In genomic region chr16:25093208-25094061, GRCh38 we compare ENCODE assay signal across 11 cellular contexts. TPM values are rescaled to one million over a fixed set of nuclear protein-coding genes. Genes with fewer than 3 reads are reported as not detected.
A peak's percentile ranks its signal among the peaks of the same experiment; 100 is the strongest.
DNase-seq lines count a peak whose midpoint lies in the region; ATAC-seq, FAIRE-seq and TF ChIP-seq lines count a peak whose summit lies in the region.
"Had no signal": no experiment of that assay in that cellular context is flagged by ENCODE, and none has a peak within 500 bp of the region (broad histone marks: within the 10 kb centered on the region; RNA-seq: fewer than 3 reads in every experiment).

No MANE protein-coding gene starts in this region.

- BruUV-seq in HepG2 (replicated peaks; lab: Mats Ljungman, UMichigan): no TSS peak

- no peaks in the 10 kb centered on the region for H3K79me2 ChIP-seq in HepG2 (ENCODE audit: insufficient read depth, low read length)

- no peaks in the 10 kb centered on the region for H3K9me3 Mint-ChIP-seq in activated B cell treated with CpG ODN at 0.5 μM for 24 hours

- H3K36me3 ChIP-seq in thymus (ENCODE audit: control insufficient read depth, insufficient read depth) (no peaks in the 10 kb centered on the region), esophagus squamous epithelium (no peaks in the 10 kb centered on the region), HepG2 (replicated peaks in 1 of 2; ENCODE audit: control insufficient read depth in 1 of 2, insufficient read depth in 2 of 2, low read length in 2 of 2) (no peaks in the 10 kb centered on the region)

- no peaks in the 10 kb centered on the region for H3K36me3 Mint-ChIP-seq in activated B cell treated with CpG ODN at 0.5 μM for 24 hours (ENCODE audit: low read depth)

- no peaks in the 10 kb centered on the region for H3K27me3 ChIP-seq in thymus (ENCODE audit: control insufficient read depth, insufficient read depth)
- no peaks in the 10 kb centered on the region for H3K27me3 ChIP-seq in esophagus squamous epithelium
- peaks cover 2 to 36% of the 10 kb centered on the region in 2 experiments; a peak in 4 of 5 replicates for H3K27me3 ChIP-seq in HepG2 (ENCODE audit: control insufficient read depth in 1 of 2, insufficient read depth in 2 of 2, low read length in 2 of 2)

- H3K4me3 Mint-ChIP-seq in activated B cell treated with CpG ODN at 0.5 μM for 24 hours: peak overlapping the region; percentile 53

- no peak overlapping the region for H3K9ac ChIP-seq in HepG2 (ENCODE audit: insufficient read depth, low read depth, low read length)

- CTCF ChIA-PET in activated B cell treated with CpG ODN at 0.5 μM for 24 hours (lab: Charles Lee) (interaction anchor here (0.7 to 1.3 kb wide), 2 partner anchors 12 to 14 kb away, joined by 3 read pairs; no protein-coding TSS in a partner anchor), HepG2 (lab: Yijun Ruan, JAX; ENCODE audit: low intra/inter-chr PET ratio, low total read pairs) (no interaction called here)

- POLR2A ChIA-PET in activated B cell treated with CpG ODN at 0.5 μM for 24 hours (lab: Charles Lee): interaction anchor here (0.7 to 1.4 kb wide), 5 partner anchors 13 to 119 kb away, joined by 3 to 5 read pairs (median 3); no protein-coding TSS in a partner anchor
- POLR2A ChIA-PET in HepG2 (lab: Yijun Ruan, JAX): no interaction called here

- no peak for TF ChIP-seq RAD21 in HepG2 (CRISPR knock-in tag; IDR thresholded peaks at IDR 0.05)

- H3K4me1 Mint-ChIP-seq in activated B cell treated with CpG ODN at 0.5 μM for 24 hours: peaks cover 21% of the 10 kb centered on the region

- H3K4me3 ChIP-seq in thymus (ENCODE audit: low read length) (peak overlapping the region; percentile 23), esophagus squamous epithelium (no peak overlapping the region), HepG2 (replicated peaks in 1 of 3; ENCODE audit: insufficient read depth in 1 of 3, low read depth in 2 of 3, low read length in 3 of 3) (no peak overlapping the region)

- peak; percentile 56 for ATAC-seq in HG03097 (IDR thresholded peaks at IDR 0.05; ENCODE audit: low FRiP score, unreplicated experiment)
- peak; percentile 21 for ATAC-seq in activated B cell treated with CpG ODN at 0.5 μM for 24 hours (ENCODE audit: low read depth)
- no peak for ATAC-seq in HepG2

- no peak for TF ChIP-seq CTCF in activated B cell treated with CpG ODN at 0.5 μM for 24 hours (IDR thresholded peaks at IDR 0.05)
- TF ChIP-seq CTCF in esophagus squamous epithelium (IDR thresholded peaks at IDR 0.05): no peak
- TF ChIP-seq CTCF in HepG2 (CRISPR knock-in tag; IDR thresholded peaks at IDR 0.05): no peak

- H3K27me3 Mint-ChIP-seq in activated B cell treated with CpG ODN at 0.5 μM for 24 hours: no peaks in the 10 kb centered on the region

- H3K9me3 ChIP-seq in thymus (ENCODE audit: control insufficient read depth) (no peaks in the 10 kb centered on the region), esophagus squamous epithelium (no peaks in the 10 kb centered on the region), HepG2 (ENCODE audit: low read length) (no peaks in the 10 kb centered on the region)

- intact Hi-C loops in activated B cell treated with CpG ODN at 0.5 μM for 24 hours (cut with micrococcal nuclease): loop anchor here (2.0 kb wide), 1 partner anchor 19 kb away; no protein-coding TSS in a partner anchor
- intact Hi-C loops in esophagus squamous epithelium (cut with DNase I): no loop called here
- intact Hi-C loops in HepG2 (cut with micrococcal nuclease; ENCODE audit: unreplicated experiment): no loop called here
- intact Hi-C loops in cardiac septum (cut with DNase I): no loop called here

- no peak overlapping the region for H3K4me2 ChIP-seq in HepG2 (ENCODE audit: low read depth, low read length)

- TF ChIP-seq POLR2A in esophagus squamous epithelium (IDR thresholded peaks at IDR 0.05) (no peak), HepG2 (IDR thresholded peaks at IDR 0.05; ENCODE audit: insufficient read depth in 1 of 2, low read depth in 2 of 2, low read length in 2 of 2) (no peak)

- H3K27ac Mint-ChIP-seq in activated B cell treated with CpG ODN at 0.5 μM for 24 hours: peak overlapping the region; percentile 80

- H2AFZ ChIP-seq in HepG2 (ENCODE audit: low read length): no peak overlapping the region

- TF ChIP-seq EP300 in HepG2 (IDR thresholded peaks at IDR 0.05; ENCODE audit: low read depth in 2 of 2, low read length in 2 of 2): no peak
- TF ChIP-seq EP300 in HepG2 (CRISPR knock-in tag; IDR thresholded peaks at IDR 0.05; ENCODE audit: borderline replicate concordance): no peak

- WGBS in thymus: 29% methylated on average over 10 of the region's 10 CpGs
- WGBS in esophagus squamous epithelium, 2 donors: 67 to 79% methylated on average over 10 of the region's 10 CpGs
- WGBS in HepG2 (ENCODE audit: low lambda C conversion rate): 48% methylated on average over 10 of the region's 10 CpGs

- in situ Hi-C loops in HepG2 (cut with HindIII; ENCODE audit: extremely low pct_ligation_motif_present, low pct_unique_long_range_greater_than_20kb): no loop called here

- H3K4me1 ChIP-seq in thymus (ENCODE audit: control insufficient read depth, insufficient read depth, low read length): peaks cover 27% of the 10 kb centered on the region
- no peaks in the 10 kb centered on the region for H3K4me1 ChIP-seq in esophagus squamous epithelium
- no peaks in the 10 kb centered on the region for H3K4me1 ChIP-seq in HepG2 (ENCODE audit: insufficient read depth, low read length)

- peak; percentile 30 for DNase-seq in stimulated activated CD4-positive, alpha-beta T cell treated with anti-CD3 and anti-CD28 coated beads, Interleukin-15, amount 100 ng/mL, for 24 hours
- DNase-seq in stimulated activated CD4-positive, alpha-beta T cell treated with anti-CD3 and anti-CD28 coated beads, Interleukin-4, amount 100 ng/mL, for 4 hours: no peak
- DNase-seq in activated B cell treated with CpG ODN at 0.5 μM for 24 hours: no peak
- DNase-seq in esophagus squamous epithelium (lab: John Stamatoyannopoulos, UW): no peak
- DNase-seq in HepG2 (ENCODE audit: low spot score): no peak
- DNase-seq in cardiac septum (ENCODE audit: low spot score): no peak
- DNase-seq: mesendoderm; stimulated activated CD4-positive, alpha-beta T cell treated with anti-CD3 and anti-CD28 coated beads, Interleukin-2, amount 100 ng/mL, for 48 hours had no signal

- no peaks in the 10 kb centered on the region for H4K20me1 ChIP-seq in HepG2 (ENCODE audit: insufficient read depth, low read length)

- peak overlapping the region; percentile 98 for H3K27ac ChIP-seq in thymus (ENCODE audit: low read depth)
- H3K27ac ChIP-seq in esophagus squamous epithelium: no peak overlapping the region
- H3K27ac ChIP-seq in HepG2 (ENCODE audit: extremely low read length, insufficient read depth, low read length): no peak overlapping the region

- FAIRE-seq in HepG2 (lab: Jason Lieb, UNC): no peak
- FAIRE-seq: H1 had no signal

TF ChIP-seq in HepG2, 621 proteins besides CTCF, POLR2A, EP300 and RAD21:
- TF ChIP-seq ZBTB44 (CRISPR knock-in tag; IDR thresholded peaks at IDR 0.05): no peak
- TF ChIP-seq ZNF510 (CRISPR knock-in tag; IDR thresholded peaks at IDR 0.05; ENCODE audit: low read depth): no peak
- TF ChIP-seq ZNF652 (CRISPR knock-in tag; IDR thresholded peaks at IDR 0.05; ENCODE audit: borderline replicate concordance, low read depth): no peak

RNA-seq across cellular contexts. Expression of gene LCMT1, which starts 18.1 kb away (rescaled TPM):
- total RNA-seq in activated B cell treated with CpG ODN at 0.5 μM for 24 hours: 32.2 and 33.6 TPM in 2 replicates
- 41.9 TPM for polyA plus RNA-seq in thymus
- 10 to 100 TPM; 20.4 to 35.5 (median 22.6) TPM for total RNA-seq in esophagus squamous epithelium
- 48.7 and 56.5 TPM in 2 replicates for total RNA-seq in HepG2 (2016; rRNA removed; fragmentation: Illumina TruSeq; extraction: Trizol)
- total RNA-seq in HepG2 (2016; cell fraction: cytosol; rRNA removed; fragmentation: Illumina TruSeq; extraction: Trizol; ENCODE audit: low read depth): 67.0 and 75.9 TPM in 2 replicates
- total RNA-seq in HepG2 (2016; cell fraction: insoluble cytoplasmic fraction; rRNA removed; fragmentation: Illumina TruSeq; extraction: Trizol): 51.5 and 57.1 TPM in 2 replicates
- total RNA-seq in HepG2 (2016; cell fraction: membrane; rRNA removed; fragmentation: Illumina TruSeq; extraction: Trizol): 81.3 and 87.0 TPM in 2 replicates
- 28.0 and 34.4 TPM in 2 replicates for total RNA-seq in HepG2 (2016; cell fraction: nucleus; rRNA removed; fragmentation: Illumina TruSeq; extraction: Trizol)
- 41.2 and 43.7 TPM in 2 replicates for polyA plus RNA-seq in HepG2 (2011; rRNA removed)
- polyA plus RNA-seq in HepG2 (2011; cell fraction: cytosol; rRNA removed): 42.6 and 51.2 TPM in 2 replicates
- polyA plus RNA-seq in HepG2 (2011; cell fraction: nucleus; rRNA removed): 23.2 and 26.4 TPM in 2 replicates
- polyA plus RNA-seq in HepG2 (2012): 67.7 and 68.8 TPM in 2 replicates
- 61.9 and 62.5 TPM in 2 replicates for polyA plus RNA-seq in HepG2 (2016; cell fraction: cytosol; fragmentation: Illumina TruSeq; extraction: Trizol; ENCODE audit: low read depth)
- polyA plus RNA-seq in HepG2 (2016; cell fraction: insoluble cytoplasmic fraction; fragmentation: Illumina TruSeq; extraction: Trizol; ENCODE audit: low read depth): 64.0 and 66.9 TPM in 2 replicates
- 79.0 and 84.0 TPM in 2 replicates for polyA plus RNA-seq in HepG2 (2016; cell fraction: membrane; fragmentation: Illumina TruSeq; extraction: Trizol; ENCODE audit: low read depth)
- 40.6 and 45.1 TPM in 2 replicates for polyA plus RNA-seq in HepG2 (2016; cell fraction: nucleus; fragmentation: Illumina TruSeq; extraction: Trizol; ENCODE audit: insufficient read depth, low read depth)
- polyA minus RNA-seq in HepG2 (2011; rRNA and poly(A)+ RNA removed; ENCODE audit: low replicate concordance): 27.8 and 49.9 TPM in 2 replicates
- polyA minus RNA-seq in HepG2 (2011; cell fraction: cytosol; rRNA and poly(A)+ RNA removed): 31.9 and 34.4 TPM in 2 replicates
- 43.3 and 57.2 TPM in 2 replicates for polyA minus RNA-seq in HepG2 (2011; cell fraction: nucleus; rRNA and poly(A)+ RNA removed)
- total RNA-seq in cardiac septum: 38.7 TPM
